1 cellular context compared by ENCODE assay signal in the genomic region with DNA sequence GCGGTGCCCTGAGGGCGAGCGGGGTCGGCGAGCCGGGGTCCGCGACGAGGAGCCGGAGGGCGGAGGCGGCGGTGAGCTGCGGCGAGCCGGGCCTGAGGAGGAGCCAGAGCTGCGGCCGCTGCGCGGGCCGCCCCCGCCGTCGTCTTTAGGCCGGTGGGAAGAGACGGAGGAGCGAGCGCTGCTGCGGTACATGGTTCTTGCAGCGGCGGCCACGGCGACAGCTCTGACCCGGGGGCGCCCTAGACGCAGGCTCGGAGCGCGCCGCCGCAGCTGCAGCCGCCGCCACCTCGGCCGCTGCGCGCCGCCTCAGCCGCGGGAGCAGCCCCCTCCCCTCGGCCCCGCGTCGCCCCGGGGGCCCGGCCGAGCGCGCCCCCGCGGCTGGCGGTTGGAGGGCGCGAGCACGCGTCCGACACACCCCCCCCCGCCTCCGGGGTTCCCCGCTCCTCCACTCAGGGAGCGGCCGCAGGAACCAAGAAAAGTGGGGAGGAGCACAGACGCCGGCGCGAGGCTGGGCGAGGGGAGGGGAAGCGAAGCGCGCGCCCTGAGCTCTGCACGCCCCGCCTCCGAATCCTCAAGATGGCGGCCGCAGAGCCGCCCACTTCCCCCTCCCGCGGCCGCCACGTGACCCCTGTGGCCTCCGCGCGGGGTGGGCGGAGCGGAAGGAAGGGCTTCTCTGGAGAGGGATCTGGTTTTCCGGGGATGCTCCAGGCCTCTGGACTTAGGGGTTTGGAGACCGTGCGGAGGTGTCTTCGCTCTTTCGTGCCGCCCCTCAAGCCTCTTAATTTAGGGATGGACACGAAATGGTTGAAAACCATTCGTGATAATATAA.
TF ChIP-seq lines count a peak whose summit lies in the region.

A gene with protein sequence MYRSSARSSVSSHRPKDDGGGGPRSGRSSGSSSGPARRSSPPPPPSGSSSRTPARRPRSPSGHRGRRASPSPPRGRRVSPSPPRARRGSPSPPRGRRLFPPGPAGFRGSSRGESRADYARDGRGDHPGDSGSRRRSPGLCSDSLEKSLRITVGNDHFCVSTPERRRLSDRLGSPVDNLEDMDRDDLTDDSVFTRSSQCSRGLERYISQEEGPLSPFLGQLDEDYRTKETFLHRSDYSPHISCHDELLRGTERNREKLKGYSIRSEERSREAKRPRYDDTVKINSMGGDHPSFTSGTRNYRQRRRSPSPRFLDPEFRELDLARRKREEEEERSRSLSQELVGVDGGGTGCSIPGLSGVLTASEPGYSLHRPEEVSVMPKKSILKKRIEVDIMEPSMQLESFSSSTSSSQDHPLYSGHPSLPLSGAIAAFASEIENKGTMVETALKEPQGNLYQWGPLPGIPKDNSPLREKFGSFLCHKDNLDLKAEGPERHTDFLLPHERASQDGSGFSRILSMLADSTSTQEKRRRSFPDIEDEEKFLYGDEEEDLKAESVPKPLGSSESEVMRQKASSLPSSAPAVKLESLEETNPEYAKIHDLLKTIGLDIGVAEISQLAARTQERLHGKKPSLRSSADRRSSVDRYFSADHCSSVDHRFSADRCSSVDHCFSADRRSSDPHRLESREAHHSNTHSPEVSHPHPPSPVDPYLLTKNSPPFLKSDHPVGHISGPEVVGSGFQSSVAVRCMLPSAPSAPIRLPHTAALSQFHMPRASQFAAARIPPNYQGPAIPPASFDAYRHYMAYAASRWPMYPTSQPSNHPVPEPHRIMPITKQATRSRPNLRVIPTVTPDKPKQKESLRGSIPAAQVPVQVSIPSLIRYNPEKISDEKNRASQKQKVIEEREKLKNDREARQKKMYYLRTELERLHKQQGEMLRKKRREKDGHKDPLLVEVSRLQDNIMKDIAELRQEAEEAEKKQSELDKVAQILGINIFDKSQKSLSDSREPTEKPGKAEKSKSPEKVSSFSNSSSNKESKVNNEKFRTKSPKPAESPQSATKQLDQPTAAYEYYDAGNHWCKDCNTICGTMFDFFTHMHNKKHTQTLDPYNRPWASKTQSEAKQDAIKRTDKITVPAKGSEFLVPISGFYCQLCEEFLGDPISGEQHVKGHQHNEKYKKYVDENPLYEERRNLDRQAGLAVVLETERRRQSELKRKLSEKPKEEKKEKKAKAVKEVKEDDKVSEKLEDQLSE (N-terminal part only) (minus strand): TSS at position 474 of the 829 bp plus-strand sequence. CDS start 282 bp downstream, at position 192.

TF ChIP-seq in GM12878, 131 proteins besides CTCF, POLR2A, EP300 and RAD21 (continued from another document and continues in another):
- TF ChIP-seq, protein P1, sequence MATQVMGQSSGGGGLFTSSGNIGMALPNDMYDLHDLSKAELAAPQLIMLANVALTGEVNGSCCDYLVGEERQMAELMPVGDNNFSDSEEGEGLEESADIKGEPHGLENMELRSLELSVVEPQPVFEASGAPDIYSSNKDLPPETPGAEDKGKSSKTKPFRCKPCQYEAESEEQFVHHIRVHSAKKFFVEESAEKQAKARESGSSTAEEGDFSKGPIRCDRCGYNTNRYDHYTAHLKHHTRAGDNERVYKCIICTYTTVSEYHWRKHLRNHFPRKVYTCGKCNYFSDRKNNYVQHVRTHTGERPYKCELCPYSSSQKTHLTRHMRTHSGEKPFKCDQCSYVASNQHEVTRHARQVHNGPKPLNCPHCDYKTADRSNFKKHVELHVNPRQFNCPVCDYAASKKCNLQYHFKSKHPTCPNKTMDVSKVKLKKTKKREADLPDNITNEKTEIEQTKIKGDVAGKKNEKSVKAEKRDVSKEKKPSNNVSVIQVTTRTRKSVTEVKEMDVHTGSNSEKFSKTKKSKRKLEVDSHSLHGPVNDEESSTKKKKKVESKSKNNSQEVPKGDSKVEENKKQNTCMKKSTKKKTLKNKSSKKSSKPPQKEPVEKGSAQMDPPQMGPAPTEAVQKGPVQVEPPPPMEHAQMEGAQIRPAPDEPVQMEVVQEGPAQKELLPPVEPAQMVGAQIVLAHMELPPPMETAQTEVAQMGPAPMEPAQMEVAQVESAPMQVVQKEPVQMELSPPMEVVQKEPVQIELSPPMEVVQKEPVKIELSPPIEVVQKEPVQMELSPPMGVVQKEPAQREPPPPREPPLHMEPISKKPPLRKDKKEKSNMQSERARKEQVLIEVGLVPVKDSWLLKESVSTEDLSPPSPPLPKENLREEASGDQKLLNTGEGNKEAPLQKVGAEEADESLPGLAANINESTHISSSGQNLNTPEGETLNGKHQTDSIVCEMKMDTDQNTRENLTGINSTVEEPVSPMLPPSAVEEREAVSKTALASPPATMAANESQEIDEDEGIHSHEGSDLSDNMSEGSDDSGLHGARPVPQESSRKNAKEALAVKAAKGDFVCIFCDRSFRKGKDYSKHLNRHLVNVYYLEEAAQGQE (IDR thresholded peaks at IDR 0.05; ENCODE audit: low read depth, low read length) = no peak; the same call in 1 of the 2 replicates
- TF ChIP-seq SMAD1 (IDR thresholded peaks at IDR 0.05; ENCODE audit: low read depth, partially characterized antibody) (no peak), SRF (IDR thresholded peaks at IDR 0.05; ENCODE audit: low read depth in 2 of 2, low read length in 2 of 2) (no peak), SIX5 (IDR thresholded peaks at IDR 0.05; ENCODE audit: low read depth, low read length, severe bottlenecking) (no peak), RELA (IDR thresholded peaks at IDR 0.05; ENCODE audit: borderline replicate concordance, partially characterized antibody) (peak; percentile 65), YBX1 (IDR thresholded peaks at IDR 0.05) (no peak), YY1 (IDR thresholded peaks at IDR 0.05; ENCODE audit: low read depth, low read length) (peak; percentile 96), MTA3 (IDR thresholded peaks at IDR 0.05; ENCODE audit: borderline replicate concordance, low read length) (no peak), TCF7 (IDR thresholded peaks at IDR 0.05; ENCODE audit: borderline replicate concordance) (no peak), SUPT20H (IDR thresholded peaks at IDR 0.05; ENCODE audit: borderline replicate concordance, control insufficient read depth, low read depth, low read length) (no peak), ZNF622 (IDR thresholded peaks at IDR 0.05) (no peak), HCFC1 (IDR thresholded peaks at IDR 0.05; ENCODE audit: low read length) (no peak), WRNIP1 (IDR thresholded peaks at IDR 0.05; ENCODE audit: borderline replicate concordance, low read depth, low read length) (no peak), BMI1 (IDR thresholded peaks at IDR 0.05; ENCODE audit: borderline replicate concordance) (no peak), TAF1 (IDR thresholded peaks at IDR 0.05; ENCODE audit: borderline replicate concordance, low read depth, low read length) (peak; percentile 70; the same call in 1 of the 2 replicates), CREB1 (IDR thresholded peaks at IDR 0.05; ENCODE audit: low read depth) (peak; percentile 35; the same call in 1 of the 2 replicates), ETV6 (conservative IDR thresholded peaks at IDR 0.05 in 1 of 2, IDR thresholded peaks at IDR 0.05 in 1 of 2; ENCODE audit: borderline replicate concordance in 1 of 2, low read depth in 1 of 2) (peak in 1 of 2 experiments; percentile 38; a peak in 1 of 4 replicates), ZNF274 (IDR thresholded peaks at IDR 0.05; ENCODE audit: insufficient read depth, insufficient read length) (no peak), RCOR1 (conservative IDR thresholded peaks at IDR 0.05; ENCODE audit: low read depth, low read length) (no peak), TCF12 (IDR thresholded peaks at IDR 0.05; ENCODE audit: low read depth, low read length) (peak; percentile 32; the same call in 1 of the 2 replicates), SREBF2 (IDR thresholded peaks at IDR 0.05; ENCODE audit: low read length) (no peak), FOXK2 (IDR thresholded peaks at IDR 0.05) (no peak), EZH2 (IDR thresholded peaks at IDR 0.05; ENCODE audit: borderline replicate concordance, control insufficient read depth, low read depth, low read length) (no peak), BCL11A (IDR thresholded peaks at IDR 0.05; ENCODE audit: low read depth, low read length) (no peak)
- TF ChIP-seq, protein P2, sequence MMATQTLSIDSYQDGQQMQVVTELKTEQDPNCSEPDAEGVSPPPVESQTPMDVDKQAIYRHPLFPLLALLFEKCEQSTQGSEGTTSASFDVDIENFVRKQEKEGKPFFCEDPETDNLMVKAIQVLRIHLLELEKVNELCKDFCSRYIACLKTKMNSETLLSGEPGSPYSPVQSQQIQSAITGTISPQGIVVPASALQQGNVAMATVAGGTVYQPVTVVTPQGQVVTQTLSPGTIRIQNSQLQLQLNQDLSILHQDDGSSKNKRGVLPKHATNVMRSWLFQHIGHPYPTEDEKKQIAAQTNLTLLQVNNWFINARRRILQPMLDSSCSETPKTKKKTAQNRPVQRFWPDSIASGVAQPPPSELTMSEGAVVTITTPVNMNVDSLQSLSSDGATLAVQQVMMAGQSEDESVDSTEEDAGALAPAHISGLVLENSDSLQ (IDR thresholded peaks at IDR 0.05) = no peak
- TF ChIP-seq, protein P3, sequence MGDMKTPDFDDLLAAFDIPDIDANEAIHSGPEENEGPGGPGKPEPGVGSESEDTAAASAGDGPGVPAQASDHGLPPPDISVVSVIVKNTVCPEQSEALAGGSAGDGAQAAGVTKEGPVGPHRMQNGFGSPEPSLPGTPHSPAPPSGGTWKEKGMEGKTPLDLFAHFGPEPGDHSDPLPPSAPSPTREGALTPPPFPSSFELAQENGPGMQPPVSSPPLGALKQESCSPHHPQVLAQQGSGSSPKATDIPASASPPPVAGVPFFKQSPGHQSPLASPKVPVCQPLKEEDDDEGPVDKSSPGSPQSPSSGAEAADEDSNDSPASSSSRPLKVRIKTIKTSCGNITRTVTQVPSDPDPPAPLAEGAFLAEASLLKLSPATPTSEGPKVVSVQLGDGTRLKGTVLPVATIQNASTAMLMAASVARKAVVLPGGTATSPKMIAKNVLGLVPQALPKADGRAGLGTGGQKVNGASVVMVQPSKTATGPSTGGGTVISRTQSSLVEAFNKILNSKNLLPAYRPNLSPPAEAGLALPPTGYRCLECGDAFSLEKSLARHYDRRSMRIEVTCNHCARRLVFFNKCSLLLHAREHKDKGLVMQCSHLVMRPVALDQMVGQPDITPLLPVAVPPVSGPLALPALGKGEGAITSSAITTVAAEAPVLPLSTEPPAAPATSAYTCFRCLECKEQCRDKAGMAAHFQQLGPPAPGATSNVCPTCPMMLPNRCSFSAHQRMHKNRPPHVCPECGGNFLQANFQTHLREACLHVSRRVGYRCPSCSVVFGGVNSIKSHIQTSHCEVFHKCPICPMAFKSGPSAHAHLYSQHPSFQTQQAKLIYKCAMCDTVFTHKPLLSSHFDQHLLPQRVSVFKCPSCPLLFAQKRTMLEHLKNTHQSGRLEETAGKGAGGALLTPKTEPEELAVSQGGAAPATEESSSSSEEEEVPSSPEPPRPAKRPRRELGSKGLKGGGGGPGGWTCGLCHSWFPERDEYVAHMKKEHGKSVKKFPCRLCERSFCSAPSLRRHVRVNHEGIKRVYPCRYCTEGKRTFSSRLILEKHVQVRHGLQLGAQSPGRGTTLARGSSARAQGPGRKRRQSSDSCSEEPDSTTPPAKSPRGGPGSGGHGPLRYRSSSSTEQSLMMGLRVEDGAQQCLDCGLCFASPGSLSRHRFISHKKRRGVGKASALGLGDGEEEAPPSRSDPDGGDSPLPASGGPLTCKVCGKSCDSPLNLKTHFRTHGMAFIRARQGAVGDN (IDR thresholded peaks at IDR 0.05) = 0 out of 2 replicates have a peak, but pooled peaks have one; percentile 13
- TF ChIP-seq, protein P4, sequence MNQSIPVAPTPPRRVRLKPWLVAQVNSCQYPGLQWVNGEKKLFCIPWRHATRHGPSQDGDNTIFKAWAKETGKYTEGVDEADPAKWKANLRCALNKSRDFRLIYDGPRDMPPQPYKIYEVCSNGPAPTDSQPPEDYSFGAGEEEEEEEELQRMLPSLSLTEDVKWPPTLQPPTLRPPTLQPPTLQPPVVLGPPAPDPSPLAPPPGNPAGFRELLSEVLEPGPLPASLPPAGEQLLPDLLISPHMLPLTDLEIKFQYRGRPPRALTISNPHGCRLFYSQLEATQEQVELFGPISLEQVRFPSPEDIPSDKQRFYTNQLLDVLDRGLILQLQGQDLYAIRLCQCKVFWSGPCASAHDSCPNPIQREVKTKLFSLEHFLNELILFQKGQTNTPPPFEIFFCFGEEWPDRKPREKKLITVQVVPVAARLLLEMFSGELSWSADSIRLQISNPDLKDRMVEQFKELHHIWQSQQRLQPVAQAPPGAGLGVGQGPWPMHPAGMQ (IDR thresholded peaks at IDR 0.05; ENCODE audit: borderline replicate concordance) = no peak
- TF ChIP-seq, protein P5, sequence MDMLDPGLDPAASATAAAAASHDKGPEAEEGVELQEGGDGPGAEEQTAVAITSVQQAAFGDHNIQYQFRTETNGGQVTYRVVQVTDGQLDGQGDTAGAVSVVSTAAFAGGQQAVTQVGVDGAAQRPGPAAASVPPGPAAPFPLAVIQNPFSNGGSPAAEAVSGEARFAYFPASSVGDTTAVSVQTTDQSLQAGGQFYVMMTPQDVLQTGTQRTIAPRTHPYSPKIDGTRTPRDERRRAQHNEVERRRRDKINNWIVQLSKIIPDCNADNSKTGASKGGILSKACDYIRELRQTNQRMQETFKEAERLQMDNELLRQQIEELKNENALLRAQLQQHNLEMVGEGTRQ (IDR thresholded peaks at IDR 0.05; ENCODE audit: borderline replicate concordance, low read depth, low read length) = peak; percentile 93
- TF ChIP-seq, protein P6, sequence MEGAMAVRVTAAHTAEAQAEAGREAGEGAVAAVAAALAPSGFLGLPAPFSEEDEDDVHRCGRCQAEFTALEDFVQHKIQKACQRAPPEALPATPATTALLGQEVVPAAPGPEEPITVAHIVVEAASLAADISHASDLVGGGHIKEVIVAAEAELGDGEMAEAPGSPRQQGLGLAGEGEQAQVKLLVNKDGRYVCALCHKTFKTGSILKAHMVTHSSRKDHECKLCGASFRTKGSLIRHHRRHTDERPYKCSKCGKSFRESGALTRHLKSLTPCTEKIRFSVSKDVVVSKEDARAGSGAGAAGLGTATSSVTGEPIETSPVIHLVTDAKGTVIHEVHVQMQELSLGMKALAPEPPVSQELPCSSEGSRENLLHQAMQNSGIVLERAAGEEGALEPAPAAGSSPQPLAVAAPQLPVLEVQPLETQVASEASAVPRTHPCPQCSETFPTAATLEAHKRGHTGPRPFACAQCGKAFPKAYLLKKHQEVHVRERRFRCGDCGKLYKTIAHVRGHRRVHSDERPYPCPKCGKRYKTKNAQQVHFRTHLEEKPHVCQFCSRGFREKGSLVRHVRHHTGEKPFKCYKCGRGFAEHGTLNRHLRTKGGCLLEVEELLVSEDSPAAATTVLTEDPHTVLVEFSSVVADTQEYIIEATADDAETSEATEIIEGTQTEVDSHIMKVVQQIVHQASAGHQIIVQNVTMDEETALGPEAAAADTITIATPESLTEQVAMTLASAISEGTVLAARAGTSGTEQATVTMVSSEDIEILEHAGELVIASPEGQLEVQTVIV (IDR thresholded peaks at IDR 0.05; ENCODE audit: borderline replicate concordance, partially characterized antibody) = peak; percentile 23
- TF ChIP-seq, protein P7, sequence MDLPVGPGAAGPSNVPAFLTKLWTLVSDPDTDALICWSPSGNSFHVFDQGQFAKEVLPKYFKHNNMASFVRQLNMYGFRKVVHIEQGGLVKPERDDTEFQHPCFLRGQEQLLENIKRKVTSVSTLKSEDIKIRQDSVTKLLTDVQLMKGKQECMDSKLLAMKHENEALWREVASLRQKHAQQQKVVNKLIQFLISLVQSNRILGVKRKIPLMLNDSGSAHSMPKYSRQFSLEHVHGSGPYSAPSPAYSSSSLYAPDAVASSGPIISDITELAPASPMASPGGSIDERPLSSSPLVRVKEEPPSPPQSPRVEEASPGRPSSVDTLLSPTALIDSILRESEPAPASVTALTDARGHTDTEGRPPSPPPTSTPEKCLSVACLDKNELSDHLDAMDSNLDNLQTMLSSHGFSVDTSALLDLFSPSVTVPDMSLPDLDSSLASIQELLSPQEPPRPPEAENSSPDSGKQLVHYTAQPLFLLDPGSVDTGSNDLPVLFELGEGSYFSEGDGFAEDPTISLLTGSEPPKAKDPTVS (IDR thresholded peaks at IDR 0.05; ENCODE audit: low read depth, low read length) = no peak
